Comparison of ENCODE assay signal across 22 cellular contexts in genomic region chr14:51719970-51720369, GRCh38.
"Had no signal": no experiment of that assay in that cellular context is flagged by ENCODE, and none has a peak within 500 bp of the region (broad histone marks: within the 10 kb centered on the region; RNA-seq: fewer than 3 reads in every experiment).

No MANE protein-coding gene starts in this region.

- H3K4me1 Mint-ChIP-seq: activated CD4-positive, alpha-beta T cell treated with anti-CD3 and anti-CD28 coated beads, Interleukin-2, amount 10 ng/mL, durations not matched to agents 24 days and 14 days; T-helper 17 cell had no signal

- H3K27me3 Mint-ChIP-seq: activated B cell treated with CpG ODN at 0.5 μM for 24 hours; activated CD4-positive, alpha-beta T cell treated with anti-CD3 and anti-CD28 coated beads, Interleukin-2, amount 10 ng/mL, durations not matched to agents 24 days and 14 days; activated naive CD8-positive, alpha-beta T cell had no signal

- DNase-seq: activated B cell treated with CpG ODN at 0.5 μM for 24 hours; activated CD4-positive, alpha-beta T cell treated with anti-CD3 and anti-CD28 coated beads for 1 hour; activated CD4-positive, alpha-beta T cell treated with anti-CD3 and anti-CD28 coated beads, Interleukin-2, amount 10 ng/mL, durations not matched to agents 24 days and 14 days; activated CD4-positive, alpha-beta T cell treated with anti-CD3 and anti-CD28 coated beads, Interleukin-2, amount 50 U/mL, for 48 hours; activated CD8-positive, alpha-beta memory T cell treated with anti-CD3 and anti-CD28 coated beads for 24 hours; activated gamma-delta T cell; activated naive CD4-positive, alpha-beta T cell treated with anti-CD3 and anti-CD28 coated beads for 36 hours; activated T-cell treated with anti-CD3 and anti-CD28 coated beads, Interleukin-2, amount 50 U/mL, for 4 hours; amygdala; brain microvascular endothelial cell; MG63; MV-4-11; NCI-H1092 treated with DMSO at 0.1 percent for 48 hours; NCI-H1417 treated with DMSO at 0.1 percent for 48 hours; NCI-H1694; NCI-H2029 treated with DMSO at 0.1 percent for 48 hours; NCI-H510A treated with DMSO at 0.1 percent for 48 hours; PC-3; SIG-M5; T-helper 17 cell; T-helper 9 cell had no signal

- H3K27ac Mint-ChIP-seq: activated B cell treated with CpG ODN at 0.5 μM for 24 hours; activated CD4-positive, alpha-beta T cell treated with anti-CD3 and anti-CD28 coated beads, Interleukin-2, amount 10 ng/mL, durations not matched to agents 24 days and 14 days; activated naive CD4-positive, alpha-beta T cell treated with anti-CD3 and anti-CD28 coated beads for 36 hours; activated naive CD8-positive, alpha-beta T cell; T-helper 17 cell had no signal

- H3K9me3 Mint-ChIP-seq: activated B cell treated with CpG ODN at 0.5 μM for 24 hours; activated CD4-positive, alpha-beta T cell treated with anti-CD3 and anti-CD28 coated beads, Interleukin-2, amount 10 ng/mL, durations not matched to agents 24 days and 14 days; activated naive CD4-positive, alpha-beta T cell treated with anti-CD3 and anti-CD28 coated beads for 36 hours; activated T-cell treated with anti-CD3 and anti-CD28 coated beads, Interleukin-2, amount 50 U/mL, for 4 hours had no signal

- H3K4me3 Mint-ChIP-seq: activated B cell treated with CpG ODN at 0.5 μM for 24 hours; activated CD4-positive, alpha-beta T cell treated with anti-CD3 and anti-CD28 coated beads, Interleukin-2, amount 10 ng/mL, durations not matched to agents 24 days and 14 days; activated naive CD4-positive, alpha-beta T cell treated with anti-CD3 and anti-CD28 coated beads for 36 hours; activated naive CD8-positive, alpha-beta T cell; activated T-cell treated with anti-CD3 and anti-CD28 coated beads, Interleukin-2, amount 50 U/mL, for 4 hours; T-helper 17 cell had no signal

- ATAC-seq: activated T-cell treated with anti-CD3 and anti-CD28 coated beads, Interleukin-2, amount 50 U/mL, for 4 hours; PC-3; T-helper 17 cell had no signal
